26 cellular contexts compared by ENCODE assay signal in genomic region chr20:10953437-10953836, GRCh38.
"Had no signal": no experiment of that assay in that cellular context is flagged by ENCODE, and none has a peak within 500 bp of the region (broad histone marks: within the 10 kb centered on the region; RNA-seq: fewer than 3 reads in every experiment).

No MANE protein-coding gene starts in this region.

- DNase-seq: activated CD4-positive, alpha-beta T cell treated with anti-CD3 and anti-CD28 coated beads for 48 hours; activated CD4-positive, alpha-beta T cell treated with anti-CD3 and anti-CD28 coated beads, Interleukin-2, amount 50 U/mL, for 48 hours; activated CD8-positive, alpha-beta memory T cell treated with anti-CD3 and anti-CD28 coated beads for 24 hours; activated effector memory CD4-positive, alpha-beta T cell treated with Interleukin-2 at 50 U/mL for 16 hours; activated naive CD4-positive, alpha-beta T cell treated with anti-CD3 and anti-CD28 coated beads for 36 hours; activated naive CD8-positive, alpha-beta T cell treated with anti-CD3 and anti-CD28 coated beads for 36 hours; adrenal gland; aorta; body of pancreas; dorsolateral prefrontal cortex; effector memory CD8-positive, alpha-beta T cell; islet precursor cell; left cardiac atrium; left ventricle myocardium superior; ovary; psoas muscle; spleen; stimulated activated naive CD4-positive, alpha-beta T cell; T-helper 1 cell; transverse colon had no signal

- H3K9me3 ChIP-seq: adrenal gland, body of pancreas, gastroesophageal sphincter, ovary, psoas muscle, right atrium auricular region, spleen, transverse colon had no signal

- H3K36me3 ChIP-seq: adrenal gland, gastroesophageal sphincter, ovary, right atrium auricular region, spleen, transverse colon had no signal

- H3K27me3 Mint-ChIP-seq: activated naive CD8-positive, alpha-beta T cell treated with anti-CD3 and anti-CD28 coated beads for 36 hours; effector memory CD8-positive, alpha-beta T cell had no signal

- H3K4me1 Mint-ChIP-seq: activated naive CD8-positive, alpha-beta T cell treated with anti-CD3 and anti-CD28 coated beads for 36 hours; nephron had no signal

- H2AFZ ChIP-seq: hepatocyte had no signal

- H3K9me3 Mint-ChIP-seq: activated naive CD8-positive, alpha-beta T cell treated with anti-CD3 and anti-CD28 coated beads for 36 hours; nephron had no signal

- H3K4me2 ChIP-seq: hepatocyte had no signal

- H3K27me3 ChIP-seq: adrenal gland, body of pancreas, dorsolateral prefrontal cortex, gastroesophageal sphincter, hepatocyte, ovary, right atrium auricular region, spleen, transverse colon had no signal

- H3K4me3 ChIP-seq: adrenal gland, body of pancreas, coronary artery, dorsolateral prefrontal cortex, gastroesophageal sphincter, hepatocyte, ovary, psoas muscle, right atrium auricular region, spleen, transverse colon had no signal

- H3K4me1 ChIP-seq: adrenal gland, gastroesophageal sphincter, right atrium auricular region, spleen, transverse colon had no signal

- H3K27ac Mint-ChIP-seq: activated naive CD4-positive, alpha-beta T cell treated with anti-CD3 and anti-CD28 coated beads for 36 hours; activated naive CD8-positive, alpha-beta T cell treated with anti-CD3 and anti-CD28 coated beads for 36 hours; effector memory CD8-positive, alpha-beta T cell; nephron had no signal

- H3K27ac ChIP-seq: adrenal gland, coronary artery, dorsolateral prefrontal cortex, gastroesophageal sphincter, hepatocyte, ovary, psoas muscle, right atrium auricular region, spleen, transverse colon, VCaP had no signal

- H3K36me3 Mint-ChIP-seq: activated naive CD8-positive, alpha-beta T cell treated with anti-CD3 and anti-CD28 coated beads for 36 hours had no signal

- H3K4me3 Mint-ChIP-seq: activated naive CD4-positive, alpha-beta T cell treated with anti-CD3 and anti-CD28 coated beads for 36 hours; activated naive CD8-positive, alpha-beta T cell treated with anti-CD3 and anti-CD28 coated beads for 36 hours; effector memory CD8-positive, alpha-beta T cell; nephron had no signal
